Comparison of ENCODE assay signal across 19 cellular contexts in the genomic region with DNA sequence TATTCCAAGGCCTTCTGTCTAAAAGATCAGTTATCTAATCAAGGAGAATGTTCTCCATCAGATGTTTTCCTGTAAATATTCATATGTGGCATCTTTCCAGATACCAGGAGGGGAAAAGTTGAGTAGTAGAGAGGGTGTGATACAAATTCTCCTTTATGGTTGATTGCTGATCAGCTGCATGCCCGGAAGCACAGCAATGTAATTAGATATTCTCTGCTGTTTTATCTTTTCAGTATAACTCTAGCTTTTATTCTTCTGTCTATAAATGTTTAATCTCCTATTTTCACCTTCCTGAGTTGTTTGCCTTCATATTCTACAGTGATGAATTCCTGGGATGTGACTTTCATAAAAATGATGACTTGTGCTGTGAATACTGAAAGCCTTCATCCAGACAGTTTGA. TPM values are rescaled to one million over a fixed set of nuclear protein-coding genes. Genes with fewer than 3 reads are reported as not detected.
"Had no signal": no experiment of that assay in that cellular context is flagged by ENCODE, and none has a peak within 500 bp of the region (broad histone marks: within the 10 kb centered on the region; RNA-seq: fewer than 3 reads in every experiment).

No MANE protein-coding gene starts in this region.

- H3K27ac ChIP-seq: esophagus muscularis mucosa, heart left ventricle, psoas muscle, sigmoid colon, suprapubic skin, upper lobe of right lung had no signal

- H3K9me3 ChIP-seq: esophagus muscularis mucosa, heart left ventricle, psoas muscle, sigmoid colon, suprapubic skin, upper lobe of right lung had no signal

- H3K27ac Mint-ChIP-seq: activated B cell treated with CpG ODN at 0.5 μM for 24 hours; activated CD4-positive, alpha-beta T cell treated with anti-CD3 and anti-CD28 coated beads, Interleukin-2, amount 10 ng/mL, durations not matched to agents 24 days and 14 days; activated naive CD4-positive, alpha-beta T cell treated with anti-CD3 and anti-CD28 coated beads, Interleukin-2, amount 10 ng/mL, durations not matched to agents 7 days and 5 days; activated T-helper 17 cell treated with anti-CD3 and anti-CD28 coated beads, Interleukin-2, amount 50 U/mL, for 72 hours; nephron progenitor cell; stimulated activated naive B cell treated with anti-CD40 and anti-IgM and Interleukin-4, amounts not matched to agents 10 μg/mL and 1 μg/mL and 100 μg/mL, for 72 hours had no signal

- H3K4me1 Mint-ChIP-seq: activated B cell treated with CpG ODN at 0.5 μM for 24 hours; activated CD4-positive, alpha-beta T cell treated with anti-CD3 and anti-CD28 coated beads, Interleukin-2, amount 10 ng/mL, durations not matched to agents 24 days and 14 days; activated naive CD4-positive, alpha-beta T cell treated with anti-CD3 and anti-CD28 coated beads, Interleukin-2, amount 10 ng/mL, durations not matched to agents 7 days and 5 days; activated T-helper 17 cell treated with anti-CD3 and anti-CD28 coated beads, Interleukin-2, amount 50 U/mL, for 72 hours; stimulated activated naive B cell treated with anti-CD40 and anti-IgM and Interleukin-4, amounts not matched to agents 10 μg/mL and 1 μg/mL and 100 μg/mL, for 72 hours had no signal

- H3K4me3 Mint-ChIP-seq: activated B cell treated with CpG ODN at 0.5 μM for 24 hours; activated CD4-positive, alpha-beta T cell treated with anti-CD3 and anti-CD28 coated beads, Interleukin-2, amount 10 ng/mL, durations not matched to agents 24 days and 14 days; activated naive CD4-positive, alpha-beta T cell treated with anti-CD3 and anti-CD28 coated beads, Interleukin-2, amount 10 ng/mL, durations not matched to agents 7 days and 5 days; activated T-helper 17 cell treated with anti-CD3 and anti-CD28 coated beads, Interleukin-2, amount 50 U/mL, for 72 hours; nephron progenitor cell; stimulated activated naive B cell treated with anti-CD40 and anti-IgM and Interleukin-4, amounts not matched to agents 10 μg/mL and 1 μg/mL and 100 μg/mL, for 72 hours had no signal

- H3K36me3 ChIP-seq: esophagus muscularis mucosa, heart left ventricle, sigmoid colon, suprapubic skin, upper lobe of right lung had no signal

- H3K9me3 Mint-ChIP-seq: activated B cell treated with CpG ODN at 0.5 μM for 24 hours; activated CD4-positive, alpha-beta T cell treated with anti-CD3 and anti-CD28 coated beads, Interleukin-2, amount 10 ng/mL, durations not matched to agents 24 days and 14 days; activated naive CD4-positive, alpha-beta T cell treated with anti-CD3 and anti-CD28 coated beads, Interleukin-2, amount 10 ng/mL, durations not matched to agents 7 days and 5 days; activated T-helper 17 cell treated with anti-CD3 and anti-CD28 coated beads, Interleukin-2, amount 50 U/mL, for 72 hours had no signal

- H3K4me1 ChIP-seq: upper lobe of right lung had no signal

- H3K4me3 ChIP-seq: dorsolateral prefrontal cortex, esophagus muscularis mucosa, heart left ventricle, psoas muscle, sigmoid colon, suprapubic skin, upper lobe of right lung had no signal

- H3K27me3 Mint-ChIP-seq: activated naive CD4-positive, alpha-beta T cell treated with anti-CD3 and anti-CD28 coated beads, Interleukin-2, amount 10 ng/mL, durations not matched to agents 7 days and 5 days; activated T-helper 17 cell treated with anti-CD3 and anti-CD28 coated beads, Interleukin-2, amount 50 U/mL, for 72 hours; stimulated activated naive B cell treated with anti-CD40 and anti-IgM and Interleukin-4, amounts not matched to agents 10 μg/mL and 1 μg/mL and 100 μg/mL, for 72 hours had no signal

- H3K36me3 Mint-ChIP-seq: activated naive CD4-positive, alpha-beta T cell treated with anti-CD3 and anti-CD28 coated beads, Interleukin-2, amount 10 ng/mL, durations not matched to agents 7 days and 5 days; stimulated activated naive B cell treated with anti-CD40 and anti-IgM and Interleukin-4, amounts not matched to agents 10 μg/mL and 1 μg/mL and 100 μg/mL, for 72 hours had no signal

- ATAC-seq: activated T-helper 17 cell treated with anti-CD3 and anti-CD28 coated beads, Interleukin-2, amount 50 U/mL, for 72 hours; heart left ventricle; left ventricle myocardium superior; psoas muscle; stimulated activated naive B cell treated with anti-CD40 and anti-IgM and Interleukin-4, amounts not matched to agents 10 μg/mL and 1 μg/mL and 100 μg/mL, for 72 hours; upper lobe of right lung had no signal

- DNase-seq: activated B cell treated with CpG ODN at 0.5 μM for 24 hours; activated CD4-positive, alpha-beta T cell treated with anti-CD3 and anti-CD28 coated beads, Interleukin-2, amount 10 ng/mL, durations not matched to agents 24 days and 14 days; activated naive CD4-positive, alpha-beta T cell treated with anti-CD3 and anti-CD28 coated beads, Interleukin-2, amount 10 ng/mL, durations not matched to agents 7 days and 5 days; amygdala; dorsolateral prefrontal cortex; foreskin fibroblast; heart left ventricle; left ventricle myocardium superior; mesenchymal stem cell; nephron progenitor cell; psoas muscle; sigmoid colon; stimulated activated CD4-positive, alpha-beta T cell treated with anti-CD3 and anti-CD28 coated beads, Interleukin-2, amount 100 ng/mL, for 24 hours; stimulated activated naive B cell treated with anti-CD40 and anti-IgM and Interleukin-4, amounts not matched to agents 10 μg/mL and 1 μg/mL and 100 μg/mL, for 72 hours; T-helper 2 cell; upper lobe of right lung had no signal

RNA-seq across cellular contexts. Expression of a gene that starts 53.7 kb away (rescaled TPM):
- total RNA-seq: activated B cell treated with CpG ODN at 0.5 μM for 24 hours had no signal
